ENCODE assay signal across 25 cellular contexts in genomic region chr9:14746655-14747054, GRCh38. TPM values are rescaled to one million over a fixed set of nuclear protein-coding genes. Genes with fewer than 3 reads are reported as not detected.
"Had no signal": no experiment of that assay in that cellular context is flagged by ENCODE, and none has a peak within 500 bp of the region (broad histone marks: within the 10 kb centered on the region; RNA-seq: fewer than 3 reads in every experiment).

No MANE protein-coding gene starts in this region.

- DNase-seq: activated CD4-positive, alpha-beta T cell treated with anti-CD3 and anti-CD28 coated beads, Interleukin-2, amount 10 ng/mL, durations not matched to agents 7 days and 5 days; activated CD8-positive, alpha-beta T cell treated with anti-CD3 and anti-CD28 coated beads for 36 hours; activated gamma-delta T cell treated with Interleukin-2 at 50 U/mL for 16 hours; anterior cingulate cortex; central memory CD4-positive, alpha-beta T cell; head of caudate nucleus; hypothalamus; left ventricle myocardium superior; mesenchymal stem cell; naive B cell; nucleus accumbens; right lobe of liver; stimulated activated CD4-positive, alpha-beta T cell treated with anti-CD3 and anti-CD28 coated beads, Interleukin-15, amount 100 ng/mL, for 24 hours; stomach; T-helper 17 cell had no signal

- FAIRE-seq: colon, frontal cortex, urothelium cell line had no signal

- H3K4me3 ChIP-seq: right lobe of liver, skin epidermis, stomach, suprapubic skin, tibial nerve had no signal

- H3K9me3 ChIP-seq: right lobe of liver, stomach, suprapubic skin, tibial nerve had no signal

- H3K27ac ChIP-seq: parathyroid adenoma, right lobe of liver, skin epidermis, stomach, suprapubic skin, tibial nerve had no signal

- H3K27me3 ChIP-seq: right lobe of liver, stomach, suprapubic skin, tibial nerve had no signal

- H3K36me3 ChIP-seq: right lobe of liver, suprapubic skin had no signal

- H3K4me1 ChIP-seq: parathyroid adenoma, right lobe of liver, stomach, suprapubic skin, tibial nerve had no signal

- H3K9ac ChIP-seq: parathyroid adenoma had no signal

- H2AFZ ChIP-seq: parathyroid adenoma had no signal

- H3K79me2 ChIP-seq: parathyroid adenoma had no signal

RNA-seq across cellular contexts. Expression of gene CER1, which starts 24.1 kb away (rescaled TPM):
- total RNA-seq: activated CD4-positive, alpha-beta T cell treated with anti-CD3 and anti-CD28 coated beads, Interleukin-2, amount 10 ng/mL, durations not matched to agents 7 days and 5 days; activated CD8-positive, alpha-beta T cell treated with anti-CD3 and anti-CD28 coated beads for 36 hours; frontal cortex; left ventricle myocardium superior; mucosa of gallbladder; right lobe of liver; stomach; suprapubic skin; T-helper 17 cell had no signal
- polyA plus RNA-seq: esophagus, neural cell, stomach had no signal
